Comparison of ENCODE assay signal across 1 cellular context in genomic region chr7:149166142-149166541, GRCh38.
TF ChIP-seq lines count a peak whose summit lies in the region.

No MANE protein-coding gene starts in this region.

TF ChIP-seq in GM23338, 12 proteins besides CTCF, POLR2A, EP300 and RAD21 (continued from another document):
- no peak for TF ChIP-seq ETS1 (IDR thresholded peaks at IDR 0.05)
- no peak for TF ChIP-seq ZNF331 (CRISPR knock-in tag; IDR thresholded peaks at IDR 0.05; ENCODE audit: low read depth)
- no peak for TF ChIP-seq EZH2 (IDR thresholded peaks at IDR 0.05; ENCODE audit: low read depth, unreplicated experiment)
- no peak for TF ChIP-seq CREB1 (CRISPR knock-in tag; IDR thresholded peaks at IDR 0.05; ENCODE audit: low read depth)
- TF ChIP-seq REST (IDR thresholded peaks at IDR 0.05; ENCODE audit: unreplicated experiment) = no peak
- no peak for TF ChIP-seq EZH2phosphoT487 (IDR thresholded peaks at IDR 0.05; ENCODE audit: unreplicated experiment)
- no peak for TF ChIP-seq STAT1 (IDR thresholded peaks at IDR 0.05; ENCODE audit: unreplicated experiment)
- no peak for TF ChIP-seq ZNF462 (CRISPR knock-in tag; IDR thresholded peaks at IDR 0.05)
- no peak for TF ChIP-seq NANOG (IDR thresholded peaks at IDR 0.05; ENCODE audit: borderline replicate concordance)
